2 cellular contexts compared by ENCODE assay signal in the genomic region with DNA sequence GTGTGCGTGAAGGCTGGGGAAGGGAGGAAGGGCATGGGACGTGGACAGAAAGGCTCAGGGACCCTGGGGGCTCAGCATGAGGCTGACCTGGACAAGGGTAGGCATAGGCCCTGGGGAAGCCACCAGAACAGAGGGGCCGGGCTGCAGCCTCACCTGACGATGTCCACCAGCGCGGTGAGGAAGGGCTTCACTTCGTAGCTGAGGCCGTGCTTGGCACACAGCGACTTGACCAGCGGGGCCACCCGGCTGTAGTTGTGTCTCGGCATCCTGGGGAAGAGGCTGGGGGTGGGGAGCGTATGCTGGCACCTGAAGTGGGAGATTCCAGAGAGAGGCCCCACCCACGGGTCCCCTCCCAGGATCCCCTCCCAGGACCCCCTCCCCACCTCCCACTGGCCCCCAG.
TF ChIP-seq lines count a peak whose summit lies in the region.

No MANE protein-coding gene starts in this region.

TF ChIP-seq in GM23338, 12 proteins besides CTCF, POLR2A, EP300 and RAD21:
- TF ChIP-seq STAT1 (IDR thresholded peaks at IDR 0.05; ENCODE audit: unreplicated experiment), result no peak

TF ChIP-seq in H1, 55 proteins besides CTCF, POLR2A, EP300 and RAD21:
- no peak for TF ChIP-seq SRF (IDR thresholded peaks at IDR 0.05; ENCODE audit: low read depth, low read length)
- TF ChIP-seq ASH2L (IDR thresholded peaks at IDR 0.05; ENCODE audit: low read length), result no peak
- no peak for TF ChIP-seq SP2 (IDR thresholded peaks at IDR 0.05; ENCODE audit: low read length)
- no peak for TF ChIP-seq RFX5 (IDR thresholded peaks at IDR 0.05; ENCODE audit: borderline replicate concordance, low read depth, low read length)
- no peak for TF ChIP-seq YY1 (IDR thresholded peaks at IDR 0.05; ENCODE audit: low read depth, low read length)
- TF ChIP-seq CBX5 (IDR thresholded peaks at IDR 0.05; ENCODE audit: low read depth, low read length), result no peak
- TF ChIP-seq, protein P1, sequence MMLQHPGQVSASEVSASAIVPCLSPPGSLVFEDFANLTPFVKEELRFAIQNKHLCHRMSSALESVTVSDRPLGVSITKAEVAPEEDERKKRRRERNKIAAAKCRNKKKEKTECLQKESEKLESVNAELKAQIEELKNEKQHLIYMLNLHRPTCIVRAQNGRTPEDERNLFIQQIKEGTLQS (IDR thresholded peaks at IDR 0.05; ENCODE audit: insufficient read depth, low read depth, low read length), result no peak
- TF ChIP-seq TBP (IDR thresholded peaks at IDR 0.05; ENCODE audit: low read depth, low read length), result no peak
- TF ChIP-seq BCL11A (IDR thresholded peaks at IDR 0.05; ENCODE audit: low read depth in 2 of 2, low read length in 2 of 2), result no peak
- no peak for TF ChIP-seq CREB1 (IDR thresholded peaks at IDR 0.05)
- TF ChIP-seq TAF7 (optimal IDR thresholded peaks at IDR 0.05; ENCODE audit: borderline replicate concordance, low read depth, low read length), result no peak
